24 cellular contexts compared by ENCODE assay signal in the genomic region with DNA sequence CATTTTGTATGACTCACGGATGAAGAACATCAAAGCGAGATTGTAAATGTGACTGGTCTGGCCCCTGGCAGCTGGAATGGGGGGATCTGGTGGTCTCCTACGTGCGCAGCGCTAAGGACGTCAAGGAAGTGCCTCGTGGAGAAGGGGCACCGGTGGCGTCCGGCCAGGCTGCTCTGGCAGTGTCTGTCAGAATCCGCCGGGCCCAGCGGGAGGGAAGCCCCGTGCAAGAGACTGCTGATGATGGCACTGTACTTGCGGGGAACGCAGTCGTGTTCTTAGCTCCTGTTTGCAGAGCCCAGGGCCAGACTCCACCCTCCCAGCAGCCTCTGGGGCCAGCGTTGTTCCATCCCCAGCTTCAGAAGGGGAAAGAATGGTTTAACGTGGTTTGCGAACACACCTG.
DNase-seq lines count a peak whose midpoint lies in the region; ATAC-seq and TF ChIP-seq lines count a peak whose summit lies in the region.
"Had no signal": no experiment of that assay in that cellular context is flagged by ENCODE, and none has a peak within 500 bp of the region (broad histone marks: within the 10 kb centered on the region; RNA-seq: fewer than 3 reads in every experiment).

No MANE protein-coding gene starts in this region.

- H3K9me3 ChIP-seq in right cardiac atrium (ENCODE audit: control insufficient read depth, low read length), result no peaks in the 10 kb centered on the region
- no peaks in the 10 kb centered on the region for H3K9me3 ChIP-seq in left ventricle myocardium inferior (replicated peaks)
- no peaks in the 10 kb centered on the region for H3K9me3 ChIP-seq in gastroesophageal sphincter
- H3K9me3 ChIP-seq in stomach smooth muscle (ENCODE audit: control insufficient read depth in 2 of 2, low read length in 2 of 2), result no peaks in the 10 kb centered on the region
- no peaks in the 10 kb centered on the region; the same call in 1 of the 2 replicates for H3K9me3 ChIP-seq in HAP-1
- H3K9me3 ChIP-seq: A549 had no signal

- no peak overlapping the region for H3K4me3 ChIP-seq in right cardiac atrium (ENCODE audit: low read length)
- H3K4me3 ChIP-seq in left ventricle myocardium inferior, result no peak overlapping the region
- no peak overlapping the region for H3K4me3 ChIP-seq in gastroesophageal sphincter
- no peak overlapping the region for H3K4me3 ChIP-seq in stomach smooth muscle (ENCODE audit: low read length in 2 of 2)
- no peak overlapping the region for H3K4me3 ChIP-seq in HAP-1
- H3K4me3 ChIP-seq: A549, PC-9 had no signal

- TF ChIP-seq POLR2A in gastroesophageal sphincter (IDR thresholded peaks at IDR 0.05), result no peak

- DNase-seq in right cardiac atrium (peak in 2 of 3 donors; percentile 56 to 57), left ventricle myocardium inferior (no peak), GOT3 (lab: John Stamatoyannopoulos, UW) (no peak), HAP-1 (ENCODE audit: low spot score in 2 of 2) (no peak)
- DNase-seq: AML-193; CD4-positive, alpha-beta memory T cell; COR-L47; DMS53; H9; Karpas-422; MV-4-11; NCI-H1105; NCI-H1436 treated with DMSO at 0.1 percent for 48 hours; NCI-H187 treated with DMSO at 0.1 percent for 48 hours; NCI-H2107; NCI-H524; NCI-H82; PC-9; SHP77 had no signal

- peak overlapping the region in 1 of 2 donors; percentile 18 for H3K9ac ChIP-seq in stomach smooth muscle (ENCODE audit: low read length in 2 of 2)

- intact Hi-C loops in right cardiac atrium (cut with DNase I), result loop anchor here in 1 of 4 donors (10.0 kb wide), 1 partner anchor 58 kb away; no protein-coding TSS in a partner anchor
- intact Hi-C loops in left ventricle myocardium inferior (cut with micrococcal nuclease), result no loop called here

- H3K27me3 ChIP-seq in right cardiac atrium (ENCODE audit: control insufficient read depth, insufficient read depth) (no peaks in the 10 kb centered on the region), left ventricle myocardium inferior (ENCODE audit: low read depth) (no peaks in the 10 kb centered on the region), gastroesophageal sphincter (no peaks in the 10 kb centered on the region), stomach smooth muscle (ENCODE audit: control insufficient read depth in 1 of 2, insufficient read depth in 2 of 2, low read length in 2 of 2) (no peaks in the 10 kb centered on the region), HAP-1 (ENCODE audit: low read depth) (no peaks in the 10 kb centered on the region)

- TF ChIP-seq CTCF in left ventricle myocardium inferior (IDR thresholded peaks at IDR 0.05; ENCODE audit: borderline replicate concordance), result no peak
- TF ChIP-seq CTCF in gastroesophageal sphincter (IDR thresholded peaks at IDR 0.05), result no peak

- in situ Hi-C loops in HAP-1 (cut with MboI; ENCODE audit: low sequenced_read_pairs), result no loop called here

- ATAC-seq in right cardiac atrium, result no peak
- ATAC-seq in gastroesophageal sphincter, result no peak
- ATAC-seq in HG03097 (IDR thresholded peaks at IDR 0.05; ENCODE audit: low FRiP score, unreplicated experiment), result no peak
- ATAC-seq: HepG2 had no signal

- no peaks in the 10 kb centered on the region for H3K36me3 ChIP-seq in left ventricle myocardium inferior
- H3K36me3 ChIP-seq in gastroesophageal sphincter, result peaks cover 0 to 42% of the 10 kb centered on the region in 2 donors
- H3K36me3 ChIP-seq in stomach smooth muscle (ENCODE audit: control insufficient read depth in 2 of 2, insufficient read depth in 2 of 2, low read length in 2 of 2), result peaks cover 11 to 13% of the 10 kb centered on the region in 2 donors
- H3K36me3 ChIP-seq in HAP-1 (replicated peaks), result no peaks in the 10 kb centered on the region

- H3K4me1 ChIP-seq in right cardiac atrium (ENCODE audit: control insufficient read depth, insufficient read depth, low read length) (peaks cover 2% of the 10 kb centered on the region), left ventricle myocardium inferior (peaks cover 9% of the 10 kb centered on the region), gastroesophageal sphincter (peaks cover 0 to 72% (median 5%) of the 10 kb centered on the region in 3 donors), stomach smooth muscle (ENCODE audit: control insufficient read depth, insufficient read depth, low read length) (peaks cover 57% of the 10 kb centered on the region), HAP-1 (no peaks in the 10 kb centered on the region)
- H3K4me1 ChIP-seq: A549 had no signal

- H3K27ac ChIP-seq in right cardiac atrium (ENCODE audit: low read length) (no peak overlapping the region), left ventricle myocardium inferior (replicated peaks) (no peak overlapping the region), gastroesophageal sphincter (peak overlapping the region in 3 of 4 donors; percentile 42 to 54 (median 53)), stomach smooth muscle (ENCODE audit: low read length) (peak overlapping the region; percentile 80)
- H3K27ac ChIP-seq: A549, PC-9 had no signal

- WGBS in right cardiac atrium, result 80% methylated on average over 20 of the region's 20 CpGs
- 62% methylated on average over 16 of the region's 20 CpGs; no CpG with 5 or more reads in 1 of the 2 donors for WGBS in gastroesophageal sphincter (ENCODE audit: low coverage in 1 of 2), 2 donors

- TF ChIP-seq EP300 in gastroesophageal sphincter (IDR thresholded peaks at IDR 0.05), result no peak

Comparison
In these comparisons a context has a peak if more than half of its experiments do, and no peak if none do; other contexts are left out.
1. DNase-seq: peak in right cardiac atrium (2 of 3); none in left ventricle myocardium inferior (single experiment), GOT3 (single experiment) and HAP-1 (0 of 2).
2. H3K27ac ChIP-seq: peak in gastroesophageal sphincter (3 of 4) and stomach smooth muscle (single experiment); none in right cardiac atrium (single experiment) and left ventricle myocardium inferior (single experiment).